Comparison of ENCODE assay signal across 9 cellular contexts in the genomic region with DNA sequence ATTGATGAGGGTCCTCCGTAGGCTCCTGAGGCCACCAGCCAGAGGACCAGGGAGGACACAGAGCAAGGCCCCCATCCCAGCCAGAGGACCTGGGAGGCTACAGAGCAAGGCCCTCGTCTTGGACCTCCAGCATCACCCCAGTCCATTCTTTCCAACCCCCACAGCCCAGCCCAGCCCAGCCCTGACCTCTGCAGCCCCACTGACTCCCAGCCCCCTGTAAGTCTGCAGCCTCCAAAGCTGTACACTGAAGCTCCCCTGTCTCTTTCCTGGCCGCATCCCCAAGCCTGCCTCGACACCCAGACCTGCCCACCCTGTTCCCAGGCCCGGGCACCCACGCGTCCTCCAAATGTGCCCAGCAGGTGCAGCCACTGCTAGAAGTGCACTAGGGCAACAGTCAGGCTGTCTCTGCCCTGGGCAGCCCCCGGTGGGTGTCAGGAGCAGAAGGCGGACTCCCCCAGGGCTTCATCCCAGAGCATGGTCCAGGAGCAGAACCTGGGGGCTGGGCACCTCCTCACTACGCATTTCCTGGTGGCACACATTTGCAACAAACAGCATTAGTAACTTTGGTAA. TPM values are rescaled to one million over a fixed set of nuclear protein-coding genes. Genes with fewer than 3 reads are reported as not detected.
DNase-seq lines count a peak whose midpoint lies in the region; ATAC-seq and TF ChIP-seq lines count a peak whose summit lies in the region.
"Had no signal": no experiment of that assay in that cellular context is flagged by ENCODE, and none has a peak within 500 bp of the region (broad histone marks: within the 10 kb centered on the region; RNA-seq: fewer than 3 reads in every experiment).

No MANE protein-coding gene starts in this region.

- DNase-seq in fibroblast of villous mesenchyme (ENCODE audit: low read depth) (no peak), retinal pigment epithelial cell (ENCODE audit: low read depth) (no peak), HPDE6-E6E7 (ENCODE audit: extremely low spot score) (no peak), NCI-H2029 treated with DMSO at 0.1 percent for 48 hours (lab: John Stamatoyannopoulos, UW) (no peak), NCI-H2196 treated with DMSO at 0.1 percent for 48 hours (lab: John Stamatoyannopoulos, UW; ENCODE audit: unreplicated experiment) (no peak)
- DNase-seq: erythroblast had no signal

- peak overlapping the region; percentile 76; the same call in 1 of the 2 replicates for H3K9ac ChIP-seq in ES-I3 (ENCODE audit: low read depth, low read length)

- H3K4me3 ChIP-seq in WI38 (ENCODE audit: low read depth, low read length) = peak overlapping the region; percentile 74
- peak overlapping the region; percentile 71 for H3K4me3 ChIP-seq in fibroblast of villous mesenchyme (ENCODE audit: low read depth, low read length)
- H3K4me3 ChIP-seq in retinal pigment epithelial cell (ENCODE audit: low read length) = peak overlapping the region; percentile 71

- TF ChIP-seq CTCF in WI38 (IDR thresholded peaks at IDR 0.05; ENCODE audit: low read depth, low read length) (no peak), fibroblast of villous mesenchyme (IDR thresholded peaks at IDR 0.05; ENCODE audit: insufficient read depth, low read depth, low read length) (no peak), retinal pigment epithelial cell (conservative IDR thresholded peaks at IDR 0.05; ENCODE audit: low read depth, low read length) (no peak)

- H3K4me1 ChIP-seq in ES-I3 (ENCODE audit: insufficient read depth, low read length) = no peaks in the 10 kb centered on the region; the same call in 1 of the 2 replicates

- ATAC-seq in HG03097 (IDR thresholded peaks at IDR 0.05; ENCODE audit: low FRiP score, unreplicated experiment) = no peak

- no peaks in the 10 kb centered on the region for H3K36me3 ChIP-seq in ES-I3 (ENCODE audit: insufficient read depth, low read length)

- no peaks in the 10 kb centered on the region for H3K9me3 ChIP-seq in ES-I3 (ENCODE audit: control insufficient read depth, insufficient read depth, low read length)

RNA-seq across cellular contexts. Expression of gene DVL1, which starts 2.1 kb away (rescaled TPM):
- 69.5 and 70.9 TPM in 2 replicates for total RNA-seq in fibroblast of villous mesenchyme

RNA-seq across cellular contexts. Expression of gene MXRA8, which starts 11.2 kb away (rescaled TPM):
- total RNA-seq in fibroblast of villous mesenchyme = 249 and 351 TPM in 2 replicates

RNA-seq across cellular contexts. Expression of gene TAS1R3, which starts 16.0 kb away (rescaled TPM):
- total RNA-seq in fibroblast of villous mesenchyme = under 0.01 TPM in 2 replicates

RNA-seq across cellular contexts. Expression of gene CPTP, which starts 22.5 kb away (rescaled TPM):
- total RNA-seq in fibroblast of villous mesenchyme = 11.7 and 13.2 TPM in 2 replicates

RNA-seq across cellular contexts. Expression of gene INTS11, which starts 22.7 kb away (rescaled TPM):
- total RNA-seq in fibroblast of villous mesenchyme = 57.9 and 61.2 TPM in 2 replicates
